40 cellular contexts compared by ENCODE assay signal in genomic region chr11:114719562-114719961, GRCh38. TPM values are rescaled to one million over a fixed set of nuclear protein-coding genes. Genes with fewer than 3 reads are reported as not detected.
"Had no signal": no experiment of that assay in that cellular context is flagged by ENCODE, and none has a peak within 500 bp of the region (broad histone marks: within the 10 kb centered on the region; RNA-seq: fewer than 3 reads in every experiment).

No MANE protein-coding gene starts in this region.

- H3K27me3 ChIP-seq: adrenal gland, ascending aorta, body of pancreas, brain microvascular endothelial cell, breast epithelium, cardiac muscle cell had no signal

- H3K4me1 Mint-ChIP-seq: activated naive CD4-positive, alpha-beta T cell treated with anti-CD3 and anti-CD28 coated beads, Interleukin-2, amount 10 ng/mL, durations not matched to agents 7 days and 5 days; activated naive CD4-positive, alpha-beta T cell treated with anti-CD3 and anti-CD28 coated beads, Interleukin-2, amount 50 U/mL, for 24 hours; activated naive CD8-positive, alpha-beta T cell treated with anti-CD3 and anti-CD28 coated beads for 36 hours; activated naive CD8-positive, alpha-beta T cell treated with anti-CD3 and anti-CD28 coated beads, Interleukin-2, amount 10 ng/mL, durations not matched to agents 7 days and 5 days; activated naive CD8-positive, alpha-beta T cell treated with anti-CD3 and anti-CD28 coated beads, Interleukin-2, amount 50 U/mL, for 24 hours; activated T-helper 17 cell treated with anti-CD3 and anti-CD28 coated beads, Interleukin-2, amount 50 U/mL, for 72 hours; brain; central memory CD8-positive, alpha-beta T cell had no signal

- H3K4me3 ChIP-seq: adrenal gland, ascending aorta, body of pancreas, breast epithelium, cardiac muscle cell had no signal

- H3K4me3 Mint-ChIP-seq: activated naive CD4-positive, alpha-beta T cell treated with anti-CD3 and anti-CD28 coated beads for 36 hours; activated naive CD4-positive, alpha-beta T cell treated with anti-CD3 and anti-CD28 coated beads, Interleukin-2, amount 10 ng/mL, durations not matched to agents 7 days and 5 days; activated naive CD4-positive, alpha-beta T cell treated with anti-CD3 and anti-CD28 coated beads, Interleukin-2, amount 50 U/mL, for 24 hours; activated naive CD8-positive, alpha-beta T cell; activated naive CD8-positive, alpha-beta T cell treated with anti-CD3 and anti-CD28 coated beads for 36 hours; activated naive CD8-positive, alpha-beta T cell treated with anti-CD3 and anti-CD28 coated beads, Interleukin-2, amount 10 ng/mL, durations not matched to agents 7 days and 5 days; activated naive CD8-positive, alpha-beta T cell treated with anti-CD3 and anti-CD28 coated beads, Interleukin-2, amount 50 U/mL, for 24 hours; activated T-cell treated with anti-CD3 and anti-CD28 coated beads, Interleukin-2, amount 50 U/mL, for 24 hours; activated T-cell treated with anti-CD3 and anti-CD28 coated beads, Interleukin-2, amount 50 U/mL, for 4 hours; activated T-cell treated with anti-CD3 and anti-CD28 coated beads, Interleukin-2, amount 50 U/mL, for 72 hours; activated T-helper 1 cell treated with anti-CD3 and anti-CD28 coated beads, Interleukin-12 subunit alpha, Interleukin-12 subunit beta, Interleukin-2, Interleukin-4 antibody, amounts not matched to agents 30 ng/mL and 10 ng/mL and 1 ng/mL, durations not matched to agents 14 hours and 24 hours and 36 hours; activated T-helper 17 cell treated with anti-CD3 and anti-CD28 coated beads, Interleukin-2, amount 50 U/mL, for 72 hours; brain; central memory CD8-positive, alpha-beta T cell had no signal

- H3K9me3 Mint-ChIP-seq: activated naive CD4-positive, alpha-beta T cell treated with anti-CD3 and anti-CD28 coated beads for 36 hours; activated naive CD4-positive, alpha-beta T cell treated with anti-CD3 and anti-CD28 coated beads, Interleukin-2, amount 10 ng/mL, durations not matched to agents 7 days and 5 days; activated naive CD4-positive, alpha-beta T cell treated with anti-CD3 and anti-CD28 coated beads, Interleukin-2, amount 50 U/mL, for 24 hours; activated naive CD4-positive, alpha-beta T cell treated with anti-CD3 and anti-CD28 coated beads, Interleukin-2, amount 50 U/mL, for 72 hours; activated naive CD8-positive, alpha-beta T cell treated with anti-CD3 and anti-CD28 coated beads for 36 hours; activated naive CD8-positive, alpha-beta T cell treated with anti-CD3 and anti-CD28 coated beads, Interleukin-2, amount 10 ng/mL, durations not matched to agents 7 days and 5 days; activated naive CD8-positive, alpha-beta T cell treated with anti-CD3 and anti-CD28 coated beads, Interleukin-2, amount 50 U/mL, for 24 hours; activated T-cell treated with anti-CD3 and anti-CD28 coated beads, Interleukin-2, amount 50 U/mL, for 24 hours; activated T-cell treated with anti-CD3 and anti-CD28 coated beads, Interleukin-2, amount 50 U/mL, for 4 hours; activated T-cell treated with anti-CD3 and anti-CD28 coated beads, Interleukin-2, amount 50 U/mL, for 72 hours; activated T-helper 1 cell treated with anti-CD3 and anti-CD28 coated beads, Interleukin-12 subunit alpha, Interleukin-12 subunit beta, Interleukin-2, Interleukin-4 antibody, amounts not matched to agents 30 ng/mL and 10 ng/mL and 1 ng/mL, durations not matched to agents 14 hours and 24 hours and 36 hours; activated T-helper 17 cell treated with anti-CD3 and anti-CD28 coated beads, Interleukin-2, amount 50 U/mL, for 72 hours; activated T-helper 2 cell treated with anti-CD3 and anti-CD28 coated beads, Interferon-gamma antibody, Interleukin-2, Interleukin-4, amounts not matched to agents 10 μg/mL and 5 μg/mL and 100 μg/mL, durations not matched to agents 14 hours and 24 hours and 36 hours; brain; central memory CD8-positive, alpha-beta T cell had no signal

- DNase-seq: activated effector memory CD4-positive, alpha-beta T cell treated with anti-CD3 and anti-CD28 coated beads, Interleukin-2, amount 50 U/mL, for 16 hours; activated effector memory CD4-positive, alpha-beta T cell treated with Interleukin-2 at 50 U/mL for 16 hours; activated gamma-delta T cell; activated gamma-delta T cell treated with Interleukin-2 at 50 U/mL for 16 hours; activated naive CD4-positive, alpha-beta T cell; activated naive CD4-positive, alpha-beta T cell treated with anti-CD3 and anti-CD28 coated beads for 36 hours; activated naive CD4-positive, alpha-beta T cell treated with anti-CD3 and anti-CD28 coated beads, Interleukin-2, amount 10 ng/mL, durations not matched to agents 7 days and 5 days; activated naive CD4-positive, alpha-beta T cell treated with anti-CD3 and anti-CD28 coated beads, Interleukin-2, amount 50 U/mL, for 16 hours; activated naive CD4-positive, alpha-beta T cell treated with Interleukin-2 at 50 U/mL for 16 hours; activated naive CD8-positive, alpha-beta T cell treated with anti-CD3 and anti-CD28 coated beads for 36 hours; activated naive CD8-positive, alpha-beta T cell treated with anti-CD3 and anti-CD28 coated beads, Interleukin-2, amount 10 ng/mL, durations not matched to agents 7 days and 5 days; activated naive CD8-positive, alpha-beta T cell treated with anti-CD3 and anti-CD28 coated beads, Interleukin-2, amount 50 U/mL, for 24 hours; activated T-cell treated with anti-CD3 and anti-CD28 coated beads, Interleukin-2, amount 50 U/mL, for 1 hour; activated T-cell treated with anti-CD3 and anti-CD28 coated beads, Interleukin-2, amount 50 U/mL, for 24 hours; activated T-cell treated with anti-CD3 and anti-CD28 coated beads, Interleukin-2, amount 50 U/mL, for 4 hours; activated T-cell treated with anti-CD3 and anti-CD28 coated beads, Interleukin-2, amount 50 U/mL, for 48 hours; activated T-cell treated with anti-CD3 and anti-CD28 coated beads, Interleukin-2, amount 50 U/mL, for 72 hours; adrenal gland; amniotic stem cell; amygdala; anterior cingulate cortex; aorta; body of pancreas; brain microvascular endothelial cell; caudate nucleus; central memory CD4-positive, alpha-beta T cell; cerebellar nuclear complex had no signal

- H3K27me3 Mint-ChIP-seq: activated naive CD8-positive, alpha-beta T cell treated with anti-CD3 and anti-CD28 coated beads, Interleukin-2, amount 10 ng/mL, durations not matched to agents 7 days and 5 days; activated T-cell treated with anti-CD3 and anti-CD28 coated beads, Interleukin-2, amount 50 U/mL, for 24 hours had no signal

- H3K36me3 ChIP-seq: adrenal gland, ascending aorta, brain microvascular endothelial cell, breast epithelium, cardiac muscle cell had no signal

- ATAC-seq: activated naive CD4-positive, alpha-beta T cell treated with anti-CD3 and anti-CD28 coated beads, Interleukin-2, amount 50 U/mL, for 72 hours; activated naive CD8-positive, alpha-beta T cell treated with anti-CD3 and anti-CD28 coated beads, Interleukin-2, amount 50 U/mL, for 24 hours; activated T-cell treated with anti-CD3 and anti-CD28 coated beads, Interleukin-2, amount 50 U/mL, for 4 hours; activated T-cell treated with anti-CD3 and anti-CD28 coated beads, Interleukin-2, amount 50 U/mL, for 72 hours; activated T-helper 17 cell treated with anti-CD3 and anti-CD28 coated beads, Interleukin-2, amount 50 U/mL, for 72 hours; body of pancreas had no signal

- H3K4me1 ChIP-seq: adrenal gland, ascending aorta, body of pancreas, breast epithelium had no signal

- H3K27ac ChIP-seq: adrenal gland, ascending aorta, body of pancreas, brain microvascular endothelial cell, breast epithelium, cardiac muscle cell had no signal

- H3K36me3 Mint-ChIP-seq: activated naive CD4-positive, alpha-beta T cell treated with anti-CD3 and anti-CD28 coated beads, Interleukin-2, amount 10 ng/mL, durations not matched to agents 7 days and 5 days; activated naive CD4-positive, alpha-beta T cell treated with anti-CD3 and anti-CD28 coated beads, Interleukin-2, amount 50 U/mL, for 24 hours; activated naive CD4-positive, alpha-beta T cell treated with anti-CD3 and anti-CD28 coated beads, Interleukin-2, amount 50 U/mL, for 72 hours; activated naive CD8-positive, alpha-beta T cell; activated naive CD8-positive, alpha-beta T cell treated with anti-CD3 and anti-CD28 coated beads for 36 hours; activated naive CD8-positive, alpha-beta T cell treated with anti-CD3 and anti-CD28 coated beads, Interleukin-2, amount 10 ng/mL, durations not matched to agents 7 days and 5 days; brain had no signal

- H3K27ac Mint-ChIP-seq: activated naive CD4-positive, alpha-beta T cell treated with anti-CD3 and anti-CD28 coated beads for 36 hours; activated naive CD4-positive, alpha-beta T cell treated with anti-CD3 and anti-CD28 coated beads, Interleukin-2, amount 10 ng/mL, durations not matched to agents 7 days and 5 days; activated naive CD4-positive, alpha-beta T cell treated with anti-CD3 and anti-CD28 coated beads, Interleukin-2, amount 50 U/mL, for 24 hours; activated naive CD4-positive, alpha-beta T cell treated with anti-CD3 and anti-CD28 coated beads, Interleukin-2, amount 50 U/mL, for 72 hours; activated naive CD8-positive, alpha-beta T cell; activated naive CD8-positive, alpha-beta T cell treated with anti-CD3 and anti-CD28 coated beads for 36 hours; activated naive CD8-positive, alpha-beta T cell treated with anti-CD3 and anti-CD28 coated beads, Interleukin-2, amount 10 ng/mL, durations not matched to agents 7 days and 5 days; activated naive CD8-positive, alpha-beta T cell treated with anti-CD3 and anti-CD28 coated beads, Interleukin-2, amount 50 U/mL, for 24 hours; activated T-cell treated with anti-CD3 and anti-CD28 coated beads, Interleukin-2, amount 50 U/mL, for 24 hours; activated T-cell treated with anti-CD3 and anti-CD28 coated beads, Interleukin-2, amount 50 U/mL, for 72 hours; activated T-helper 1 cell treated with anti-CD3 and anti-CD28 coated beads, Interleukin-12 subunit alpha, Interleukin-12 subunit beta, Interleukin-2, Interleukin-4 antibody, amounts not matched to agents 30 ng/mL and 10 ng/mL and 1 ng/mL, durations not matched to agents 14 hours and 24 hours and 36 hours; activated T-helper 17 cell treated with anti-CD3 and anti-CD28 coated beads, Interleukin-2, amount 50 U/mL, for 72 hours; activated T-helper 2 cell treated with anti-CD3 and anti-CD28 coated beads, Interferon-gamma antibody, Interleukin-2, Interleukin-4, amounts not matched to agents 10 μg/mL and 5 μg/mL and 100 μg/mL, durations not matched to agents 14 hours and 24 hours and 36 hours; brain had no signal

- H3K9me3 ChIP-seq: adrenal gland, ascending aorta, body of pancreas, breast epithelium had no signal

RNA-seq across cellular contexts. Expression of gene NXPE2, which starts 41.2 kb away (rescaled TPM):
- total RNA-seq: activated naive CD4-positive, alpha-beta T cell treated with anti-CD3 and anti-CD28 coated beads for 36 hours; activated naive CD4-positive, alpha-beta T cell treated with anti-CD3 and anti-CD28 coated beads, Interleukin-2, amount 50 U/mL, for 72 hours; activated naive CD8-positive, alpha-beta T cell treated with anti-CD3 and anti-CD28 coated beads for 36 hours; activated naive CD8-positive, alpha-beta T cell treated with anti-CD3 and anti-CD28 coated beads, Interleukin-2, amount 10 ng/mL, durations not matched to agents 7 days and 5 days; activated T-cell treated with anti-CD3 and anti-CD28 coated beads, Interleukin-2, amount 50 U/mL, for 4 hours; activated T-cell treated with anti-CD3 and anti-CD28 coated beads, Interleukin-2, amount 50 U/mL, for 72 hours; activated T-helper 1 cell treated with anti-CD3 and anti-CD28 coated beads, Interleukin-12 subunit alpha, Interleukin-12 subunit beta, Interleukin-2, Interleukin-4 antibody, amounts not matched to agents 30 ng/mL and 10 ng/mL and 1 ng/mL, durations not matched to agents 14 hours and 24 hours and 36 hours; activated T-helper 17 cell treated with anti-CD3 and anti-CD28 coated beads, Interleukin-2, amount 50 U/mL, for 72 hours; activated T-helper 2 cell treated with anti-CD3 and anti-CD28 coated beads, Interferon-gamma antibody, Interleukin-2, Interleukin-4, amounts not matched to agents 10 μg/mL and 5 μg/mL and 100 μg/mL, durations not matched to agents 14 hours and 24 hours and 36 hours; ascending aorta; body of pancreas; bronchial epithelial cell; chondrocyte had no signal
